8 cellular contexts compared by ENCODE assay signal in the genomic region with DNA sequence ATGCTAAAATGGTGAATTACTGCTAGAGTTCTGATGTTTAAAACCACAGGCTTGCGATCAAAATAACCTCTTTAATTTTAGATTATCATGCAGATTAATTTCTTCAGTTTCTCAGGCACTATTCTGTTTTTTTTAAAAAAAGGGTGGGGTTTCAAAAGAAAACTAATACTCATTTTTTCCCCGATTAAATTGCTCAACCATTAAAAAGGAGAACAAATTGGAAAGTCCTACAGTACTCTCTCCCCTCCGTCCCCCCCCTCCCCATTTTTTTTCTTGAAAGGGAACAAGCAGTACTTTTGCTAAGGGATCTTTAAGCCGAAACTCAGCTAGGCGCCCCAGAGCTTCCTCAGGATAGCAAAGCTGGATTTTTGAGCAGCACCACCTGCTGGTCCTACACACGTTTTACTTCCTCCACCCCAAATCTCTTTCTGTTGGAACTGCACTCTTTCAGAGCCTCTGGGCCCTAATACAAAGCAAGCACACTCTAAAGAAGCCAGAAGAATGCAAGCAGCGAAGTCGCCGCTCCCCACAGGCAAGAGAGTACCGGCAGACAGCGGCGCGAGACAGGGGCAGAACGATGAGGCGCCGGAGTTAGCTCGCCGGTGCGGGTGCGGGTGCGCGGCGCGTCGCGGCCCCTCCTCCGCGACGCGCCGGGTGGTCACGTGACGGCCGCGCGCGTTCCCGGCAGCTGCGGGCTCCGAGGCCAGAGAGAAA. TPM values are rescaled to one million over a fixed set of nuclear protein-coding genes. Genes with fewer than 3 reads are reported as not detected.
DNase-seq lines count a peak whose midpoint lies in the region; ATAC-seq and TF ChIP-seq lines count a peak whose summit lies in the region.

A gene with protein sequence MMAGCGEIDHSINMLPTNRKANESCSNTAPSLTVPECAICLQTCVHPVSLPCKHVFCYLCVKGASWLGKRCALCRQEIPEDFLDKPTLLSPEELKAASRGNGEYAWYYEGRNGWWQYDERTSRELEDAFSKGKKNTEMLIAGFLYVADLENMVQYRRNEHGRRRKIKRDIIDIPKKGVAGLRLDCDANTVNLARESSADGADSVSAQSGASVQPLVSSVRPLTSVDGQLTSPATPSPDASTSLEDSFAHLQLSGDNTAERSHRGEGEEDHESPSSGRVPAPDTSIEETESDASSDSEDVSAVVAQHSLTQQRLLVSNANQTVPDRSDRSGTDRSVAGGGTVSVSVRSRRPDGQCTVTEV (plus strand): TSS at position 687 of the 714 bp plus-strand sequence. CDS start 13,475 bp downstream, outside the sequence.

- H3K4me3 ChIP-seq in OCI-LY3 (ENCODE audit: low read length) (peak within 1 kb of the TSS; percentile 92), mucosa of stomach (ENCODE audit: low read length) (peak within 1 kb of the TSS; percentile 61)

- peak within 1 kb of the TSS; percentile 99 for H2AFZ ChIP-seq in OCI-LY3 (ENCODE audit: low read depth, low read length)

- TF ChIP-seq CTCF in OCI-LY3 (IDR thresholded peaks at IDR 0.05; ENCODE audit: low read depth, low read length), result peak; percentile 72

- peak; percentile 73 for DNase-seq in DMS 273 treated with DMSO at 0.1 percent for 48 hours (lab: John Stamatoyannopoulos, UW)
- DNase-seq in HuH-7 (ENCODE audit: low spot score), result peak; percentile 86
- peak; percentile 80 for DNase-seq in activated T-cell treated with anti-CD3 and anti-CD28 coated beads, Interleukin-2, amount 50 U/mL, for 1 hour
- peak; percentile 79 for DNase-seq in stimulated activated CD8-positive, alpha-beta memory T cell treated with anti-CD3 and anti-CD28 coated beads, Interleukin-4, amount 100 ng/mL, for 48 hours

- ATAC-seq in GM21526 (IDR thresholded peaks at IDR 0.05; ENCODE audit: low FRiP score, unreplicated experiment), result peak; percentile 85
- peak; percentile 91 for ATAC-seq in esophagus mucosa

- H3K4me1 ChIP-seq in OCI-LY3 (ENCODE audit: low read length), result peaks cover 14% of the 10 kb centered on the region
- H3K4me1 ChIP-seq in mucosa of stomach (ENCODE audit: control insufficient read depth, insufficient read depth, low read length), result no peaks in the 10 kb centered on the region

- peak within 1 kb of the TSS; percentile 92 for H3K27ac ChIP-seq in OCI-LY3 (ENCODE audit: low read length)

- peaks cover 8% of the 10 kb centered on the region; the same call in 1 of the 2 replicates for H4K20me1 ChIP-seq in OCI-LY3 (ENCODE audit: insufficient read depth, low read length)

- peak within 1 kb of the TSS; percentile 88 for H3K9ac ChIP-seq in OCI-LY3 (ENCODE audit: low read length)
- peak within 1 kb of the TSS; percentile 96 for H3K9ac ChIP-seq in mucosa of stomach (ENCODE audit: low read length)

- H3K27me3 ChIP-seq in OCI-LY3 (ENCODE audit: low read depth, low read length) (no peaks in the 10 kb centered on the region), mucosa of stomach (ENCODE audit: control insufficient read depth, insufficient read depth, low read length) (no peaks in the 10 kb centered on the region)

- H3K36me3 ChIP-seq in OCI-LY3 (replicated peaks; ENCODE audit: low read depth, low read length), result peaks cover 4% of the 10 kb centered on the region
- H3K36me3 ChIP-seq in mucosa of stomach (ENCODE audit: control insufficient read depth, insufficient read depth, low read length), result no peaks in the 10 kb centered on the region

- H3K4me2 ChIP-seq in OCI-LY3 (ENCODE audit: low read length), result peak within 1 kb of the TSS; percentile 79

- peaks cover 43% of the 10 kb centered on the region for H3K79me2 ChIP-seq in OCI-LY3 (ENCODE audit: low read length)

- H3K9me3 ChIP-seq in OCI-LY3 (ENCODE audit: insufficient read depth, low read length), result no peaks in the 10 kb centered on the region
- no peaks in the 10 kb centered on the region for H3K9me3 ChIP-seq in mucosa of stomach (ENCODE audit: control insufficient read depth, low read length)

RNA-seq across cellular contexts. Expression of the gene that starts here (rescaled TPM):
- 14.3 TPM for total RNA-seq in esophagus mucosa

Comparison
In these comparisons a context has a peak if more than half of its experiments do, and no peak if none do; other contexts are left out.
1. Peak in every context shown above with its lines: DNase-seq, ATAC-seq, H3K4me3 ChIP-seq and H3K27ac ChIP-seq.